ENCODE assay signal across 8 cellular contexts in genomic region chr10:72088879-72089585, GRCh38. TPM values are rescaled to one million over a fixed set of nuclear protein-coding genes. Genes with fewer than 3 reads are reported as not detected.
DNase-seq lines count a peak whose midpoint lies in the region; ATAC-seq lines count a peak whose summit lies in the region.

No MANE protein-coding gene starts in this region.

- H3K4me3 Mint-ChIP-seq in activated T-cell treated with anti-CD3 and anti-CD28 coated beads, Interleukin-2, amount 50 U/mL, for 72 hours = peak overlapping the region; percentile 97 to 99

- H3K27me3 Mint-ChIP-seq in activated T-cell treated with anti-CD3 and anti-CD28 coated beads, Interleukin-2, amount 50 U/mL, for 72 hours (ENCODE audit: low read depth) = no peaks in the 10 kb centered on the region

- peak overlapping the region; percentile 60 for H3K27ac Mint-ChIP-seq in activated T-cell treated with anti-CD3 and anti-CD28 coated beads, Interleukin-2, amount 50 U/mL, for 72 hours

- H3K4me1 Mint-ChIP-seq in activated T-cell treated with anti-CD3 and anti-CD28 coated beads, Interleukin-2, amount 50 U/mL, for 72 hours (ENCODE audit: low read depth) = peaks cover 62% of the 10 kb centered on the region

- ATAC-seq in activated T-cell treated with anti-CD3 and anti-CD28 coated beads, Interleukin-2, amount 50 U/mL, for 72 hours (replicated peaks in 1 of 2) = peak; percentile 45 to 51
- ATAC-seq in GM21515 (IDR thresholded peaks at IDR 0.05; ENCODE audit: unreplicated experiment) = no peak

- H3K9me3 Mint-ChIP-seq in activated T-cell treated with anti-CD3 and anti-CD28 coated beads, Interleukin-2, amount 50 U/mL, for 72 hours = no peaks in the 10 kb centered on the region

- H3K36me3 Mint-ChIP-seq in activated T-cell treated with anti-CD3 and anti-CD28 coated beads, Interleukin-2, amount 50 U/mL, for 72 hours (ENCODE audit: insufficient read depth in 2 of 2) = peaks cover 13 to 19% of the 10 kb centered on the region in 2 donors

- DNase-seq in CD1c-positive myeloid dendritic cell (ENCODE audit: extremely low spot score) (peak; percentile 35), NCI-H146 (lab: John Stamatoyannopoulos, UW) (peak; percentile 51), hypothalamus (lab: John Stamatoyannopoulos, UW) (peak in 29 of 51 donors; percentile 26 to 77 (median 51)), dedifferentiated amniotic fluid mesenchymal stem cell (ENCODE audit: extremely low spot score) (no peak), KG1 (lab: John Stamatoyannopoulos, UW) (no peak)
- DNase-seq in activated T-cell treated with anti-CD3 and anti-CD28 coated beads, Interleukin-2, amount 50 U/mL, for 72 hours = peak; percentile 65 to 68
- peak; percentile 42 to 50 for DNase-seq in stimulated activated CD4-positive, alpha-beta T cell treated with anti-CD3 and anti-CD28 coated beads, Interleukin-2, amount 100 ng/mL, for 48 hours

RNA-seq across cellular contexts. Expression of gene SPOCK2, which starts 0.7 kb away (rescaled TPM):
- 100 to 1,000 TPM; 253 to 291 TPM for total RNA-seq in activated T-cell treated with anti-CD3 and anti-CD28 coated beads, Interleukin-2, amount 50 U/mL, for 72 hours

Comparison
In these comparisons a context has a peak if more than half of its experiments do, and no peak if none do; other contexts are left out.
1. DNase-seq: peak in CD1c-positive myeloid dendritic cell (single experiment), NCI-H146 (single experiment), activated T-cell treated with anti-CD3 and anti-CD28 coated beads, Interleukin-2, amount 50 U/mL, for 72 hours (2 of 2), hypothalamus (29 of 51) and stimulated activated CD4-positive, alpha-beta T cell treated with anti-CD3 and anti-CD28 coated beads, Interleukin-2, amount 100 ng/mL, for 48 hours (2 of 2); none in dedifferentiated amniotic fluid mesenchymal stem cell (single experiment) and KG1 (single experiment).